Comparison of ENCODE assay signal across 8 cellular contexts in genomic region chr7:151028948-151029501, GRCh38. TPM values are rescaled to one million over a fixed set of nuclear protein-coding genes. Genes with fewer than 3 reads are reported as not detected.
DNase-seq lines count a peak whose midpoint lies in the region; ATAC-seq, FAIRE-seq and TF ChIP-seq lines count a peak whose summit lies in the region.

No MANE protein-coding gene starts in this region.

- H3K9me3 ChIP-seq in CD4-positive, alpha-beta memory T cell (ENCODE audit: control insufficient read depth in 1 of 2, low read length in 2 of 2) = no peaks in the 10 kb centered on the region
- H3K9me3 ChIP-seq in PC-3 (ENCODE audit: low read length) = no peaks in the 10 kb centered on the region
- no peaks in the 10 kb centered on the region for H3K9me3 ChIP-seq in endothelial cell of umbilical vein (replicated peaks; ENCODE audit: control insufficient read depth, insufficient read depth, low read length)
- no peaks in the 10 kb centered on the region for H3K9me3 ChIP-seq in neutrophil

- no peaks in the 10 kb centered on the region for H3F3A ChIP-seq in PC-3 (ENCODE audit: low read length, unreplicated experiment)

- H3K4me2 ChIP-seq in PC-3 (ENCODE audit: low read length) = peak overlapping the region; percentile 88
- H3K4me2 ChIP-seq in endothelial cell of umbilical vein (ENCODE audit: insufficient read depth, low read length) = peak overlapping the region; percentile 10

- H3K9me3 Mint-ChIP-seq in CD4-positive, alpha-beta memory T cell = no peaks in the 10 kb centered on the region

- peaks cover 16% of the 10 kb centered on the region for H3K36me3 ChIP-seq in CD4-positive, alpha-beta memory T cell (ENCODE audit: insufficient read depth, low read length)
- H3K36me3 ChIP-seq in PC-3 (ENCODE audit: low read depth, low read length) (no peaks in the 10 kb centered on the region), endothelial cell of umbilical vein (ENCODE audit: control insufficient read depth in 2 of 2, extremely low read depth in 1 of 2, insufficient read depth in 2 of 2, low read length in 2 of 2) (peaks cover 0 to 3% of the 10 kb centered on the region in 2 experiments), neutrophil (peaks cover 4% of the 10 kb centered on the region)

- H3K9me1 ChIP-seq in endothelial cell of umbilical vein (replicated peaks; ENCODE audit: control insufficient read depth, extremely low read depth, insufficient read depth, low read length) = no peaks in the 10 kb centered on the region

- H2AFZ ChIP-seq in PC-3 (ENCODE audit: low read length) (peak overlapping the region; percentile 72), endothelial cell of umbilical vein (ENCODE audit: low read depth, low read length) (peak overlapping the region; percentile 92)

- DNase-seq in CD4-positive, alpha-beta memory T cell = no peak
- no peak for DNase-seq in PC-3
- no peak for DNase-seq in endothelial cell of umbilical vein (ENCODE audit: low read depth, low spot score)
- no peak for DNase-seq in AG08396 (ENCODE audit: low spot score)
- DNase-seq in NCI-H524 treated with DMSO at 0.1 percent for 48 hours (lab: John Stamatoyannopoulos, UW) = no peak
- no peak for DNase-seq in NCI-H1092 (lab: John Stamatoyannopoulos, UW)
- no peak for DNase-seq in erythroblast (lab: John Stamatoyannopoulos, UW)

- H4K20me1 ChIP-seq in PC-3 (ENCODE audit: low read length) (no peaks in the 10 kb centered on the region), endothelial cell of umbilical vein (replicated peaks; ENCODE audit: control insufficient read depth, extremely low read depth, insufficient read depth, low read length) (no peaks in the 10 kb centered on the region)

- CTCF ChIA-PET in CD4-positive, alpha-beta memory T cell (lab: Charles Lee; ENCODE audit: partially characterized antibody) = interaction anchor here (0.7 to 4.4 kb wide), 15 partner anchors 9 to 152 kb away, joined by 3 to 44 read pairs (median 6); partner anchors contain the start of gene TMUB1
- CTCF ChIA-PET in PC-3 (lab: Charles Lee) = interaction anchor here (1.5 kb wide), 1 partner anchor 82 kb away, joined by 12 read pairs; no protein-coding TSS in a partner anchor
- CTCF ChIA-PET in endothelial cell of umbilical vein (lab: Charles Lee) = interaction anchor here (0.9 to 2.1 kb wide), 13 partner anchors 9 to 205 kb away, joined by 3 to 24 read pairs (median 6); no protein-coding TSS in a partner anchor

- H3K27ac ChIP-seq in CD4-positive, alpha-beta memory T cell (ENCODE audit: low read depth, low read length) = peak overlapping the region; percentile 88
- peak overlapping the region; percentile 81 for H3K27ac ChIP-seq in PC-3 (ENCODE audit: low read length)
- peak overlapping the region; percentile 57 for H3K27ac ChIP-seq in endothelial cell of umbilical vein (ENCODE audit: insufficient read depth, low read depth, low read length)
- H3K27ac ChIP-seq in neutrophil = peak overlapping the region; percentile 79

- H3K4me1 Mint-ChIP-seq in CD4-positive, alpha-beta memory T cell = peaks cover 13 to 28% (median 21%) of the 10 kb centered on the region in 4 donors

- peak overlapping the region; percentile 99 to 100 (median 99) for H3K27ac Mint-ChIP-seq in CD4-positive, alpha-beta memory T cell

- FAIRE-seq in endothelial cell of umbilical vein (lab: Jason Lieb, UNC) = peak; percentile 4

- H3K79me2 ChIP-seq in PC-3 (ENCODE audit: low read length) = peaks cover 24% of the 10 kb centered on the region
- H3K79me2 ChIP-seq in endothelial cell of umbilical vein (ENCODE audit: control insufficient read depth, insufficient read depth, low read length) = no peaks in the 10 kb centered on the region

- POLR2A ChIA-PET in CD4-positive, alpha-beta memory T cell (lab: Charles Lee; ENCODE audit: partially characterized antibody) = interaction anchor here (0.9 to 2.8 kb wide), 16 partner anchors 16 to 312 kb away, joined by 3 to 182 read pairs (median 5); partner anchors contain the start of genes ASIC3, CDK5, FASTK and NUB1
- POLR2A ChIA-PET in PC-3 (lab: Charles Lee; ENCODE audit: unreplicated experiment) (interaction anchor here (0.7 to 1.0 kb wide), 2 partner anchors 10 to 19 kb away, joined by 3 read pairs; no protein-coding TSS in a partner anchor), endothelial cell of umbilical vein (lab: Charles Lee) (interaction anchor here (1.0 kb wide), 1 partner anchor 9 kb away, joined by 5 read pairs; no protein-coding TSS in a partner anchor)

- H3K9me2 ChIP-seq in PC-3 (replicated peaks; ENCODE audit: low read length) = no peaks in the 10 kb centered on the region

- peaks cover 21% of the 10 kb centered on the region for H3K4me1 ChIP-seq in CD4-positive, alpha-beta memory T cell (ENCODE audit: insufficient read depth, low read length)
- H3K4me1 ChIP-seq in PC-3 (ENCODE audit: insufficient read depth, low read length) (peaks cover 40% of the 10 kb centered on the region), endothelial cell of umbilical vein (ENCODE audit: control insufficient read depth, extremely low read depth, insufficient read depth, low read length) (peaks cover 13% of the 10 kb centered on the region), neutrophil (ENCODE audit: control insufficient read depth in 1 of 2, insufficient read depth in 1 of 2, low read depth in 1 of 2, low read length in 1 of 2) (peaks cover 17 to 20% of the 10 kb centered on the region in 2 experiments)

- ATAC-seq in PC-3 = no peak

- no TSS peak for BruUV-seq in PC-3 (replicated peaks; lab: Mats Ljungman, UMichigan)
- no TSS peak for BruUV-seq in endothelial cell of umbilical vein (replicated peaks; lab: Mats Ljungman, UMichigan)

- H3K4me3 ChIP-seq in CD4-positive, alpha-beta memory T cell (ENCODE audit: low read length in 2 of 2) = peak overlapping the region; percentile 84 to 88
- peak overlapping the region; percentile 75 for H3K4me3 ChIP-seq in PC-3 (ENCODE audit: low read length)
- H3K4me3 ChIP-seq in endothelial cell of umbilical vein (replicated peaks in 1 of 3; ENCODE audit: insufficient read depth in 1 of 3, low read depth in 1 of 3, low read length in 3 of 3) = peak overlapping the region; percentile 66 to 88 (median 83)
- H3K4me3 ChIP-seq in neutrophil (ENCODE audit: low read depth in 1 of 2, low read length in 1 of 2) = peak overlapping the region; percentile 91 to 96

- H3K4me3 Mint-ChIP-seq in CD4-positive, alpha-beta memory T cell = peak overlapping the region; percentile 92 to 97 (median 95)

- intact Hi-C loops in CD4-positive, alpha-beta memory T cell (cut with micrococcal nuclease) = loop anchor here (1.0 kb wide), 6 partner anchors 11 to 624 kb away; partner anchors contain the start of gene TMUB1
- intact Hi-C loops in PC-3 (cut with micrococcal nuclease) = loop anchor here (1.0 kb wide), 3 partner anchors 29 to 82 kb away; partner anchors contain the start of gene FASTK
- intact Hi-C loops in endothelial cell of umbilical vein (cut with micrococcal nuclease) = loop anchor here (1.0 kb wide), 7 partner anchors 10 to 143 kb away; partner anchors contain the start of gene FASTK

- peaks cover 6 to 18% of the 10 kb centered on the region in 2 donors for H3K36me3 Mint-ChIP-seq in CD4-positive, alpha-beta memory T cell

- TF ChIP-seq CTCF in PC-3 (conservative IDR thresholded peaks at IDR 0.05; ENCODE audit: low read depth, low read length) (no peak), endothelial cell of umbilical vein (IDR thresholded peaks at IDR 0.05; ENCODE audit: extremely low read depth in 1 of 2, insufficient read depth in 1 of 2, low read depth in 1 of 2, low read length in 2 of 2) (no peak), neutrophil (IDR thresholded peaks at IDR 0.05) (no peak)

- no peaks in the 10 kb centered on the region for H3K27me3 ChIP-seq in CD4-positive, alpha-beta memory T cell (ENCODE audit: insufficient read depth, low read length)
- H3K27me3 ChIP-seq in PC-3 (ENCODE audit: low read length) = no peaks in the 10 kb centered on the region
- no peaks in the 10 kb centered on the region for H3K27me3 ChIP-seq in endothelial cell of umbilical vein (ENCODE audit: control insufficient read depth in 2 of 2, insufficient read depth in 2 of 2, low read length in 2 of 2)
- H3K27me3 ChIP-seq in neutrophil = peaks cover 19% of the 10 kb centered on the region

- H3K27me3 Mint-ChIP-seq in CD4-positive, alpha-beta memory T cell = no peaks in the 10 kb centered on the region

- H3K9ac ChIP-seq in PC-3 (ENCODE audit: low read length) (peak overlapping the region; percentile 86), endothelial cell of umbilical vein (replicated peaks; ENCODE audit: extremely low read depth, insufficient read depth, low read length) (peak overlapping the region; percentile 67)

- TF ChIP-seq POLR2A in endothelial cell of umbilical vein (IDR thresholded peaks at IDR 0.05; ENCODE audit: low read depth, low read length) (no peak), erythroblast (IDR thresholded peaks at IDR 0.05; ENCODE audit: low read length) (no peak)

- dilution Hi-C loops in endothelial cell of umbilical vein (cut with MboI; ENCODE audit: extremely low pct_ligation_motif_present, low sequenced_read_pairs) = no loop called here

RNA-seq across cellular contexts. Expression of gene ABCB8, which starts 0.8 kb away (rescaled TPM):
- 10 to 100 TPM; 71.2 to 75.8 TPM for total RNA-seq in CD4-positive, alpha-beta memory T cell
- 10 to 100 TPM; 17.8 to 22.8 TPM for polyA plus RNA-seq in CD4-positive, alpha-beta memory T cell
- 58.4 and 95.7 TPM in 2 replicates for total RNA-seq in PC-3 (2014; rRNA removed)
- total RNA-seq in endothelial cell of umbilical vein = 46.3 and 48.5 TPM in 2 replicates
- polyA plus RNA-seq in endothelial cell of umbilical vein = 38.0 and 43.2 TPM in 2 replicates
- 17.0 and 24.0 TPM in 2 replicates for polyA plus RNA-seq in endothelial cell of umbilical vein (2011; cell fraction: cytosol; rRNA removed)
- polyA plus RNA-seq in endothelial cell of umbilical vein (2011; cell fraction: nucleus; rRNA removed) = 72.9 and 73.6 TPM in 2 replicates
- polyA plus RNA-seq in endothelial cell of umbilical vein (2012) = 25.7 and 27.7 TPM in 2 replicates
- 31.4 and 40.4 TPM in 2 replicates for polyA minus RNA-seq in endothelial cell of umbilical vein
- polyA minus RNA-seq in endothelial cell of umbilical vein (2011; cell fraction: cytosol; rRNA and poly(A)+ RNA removed) = 24.2 TPM
- 27.7 and 42.7 TPM in 2 replicates for polyA minus RNA-seq in endothelial cell of umbilical vein (2011; cell fraction: nucleus; rRNA and poly(A)+ RNA removed)

RNA-seq across cellular contexts. Expression of gene ATG9B, which starts 4.7 kb away (rescaled TPM):
- 10 to 100 TPM; 29.3 to 29.9 TPM for total RNA-seq in CD4-positive, alpha-beta memory T cell
- polyA plus RNA-seq in CD4-positive, alpha-beta memory T cell = 10 to 100 TPM; 16.9 to 36.6 TPM
- total RNA-seq in PC-3 (2014; rRNA removed) (1.2 and 1.3 TPM in 2 replicates), endothelial cell of umbilical vein (not detected in 2 replicates)
- polyA plus RNA-seq in endothelial cell of umbilical vein = 0.02 and 0.04 TPM in 2 replicates
- polyA plus RNA-seq in endothelial cell of umbilical vein (2011; cell fraction: cytosol; rRNA removed) = 0.03 and 0.10 TPM in 2 replicates
- polyA plus RNA-seq in endothelial cell of umbilical vein (2011; cell fraction: nucleus; rRNA removed) = 0.83 and 0.92 TPM in 2 replicates
- 2.6 and 4.2 TPM in 2 replicates for polyA plus RNA-seq in endothelial cell of umbilical vein (2012)
- polyA minus RNA-seq in endothelial cell of umbilical vein = 0.04 TPM in 1 of 2 replicates, not detected in the other
- not detected for polyA minus RNA-seq in endothelial cell of umbilical vein (2011; cell fraction: cytosol; rRNA and poly(A)+ RNA removed)
- not detected in 2 replicates for polyA minus RNA-seq in endothelial cell of umbilical vein (2011; cell fraction: nucleus; rRNA and poly(A)+ RNA removed)

RNA-seq across cellular contexts. Expression of gene ASIC3, which starts 19.3 kb away (rescaled TPM):
- 10 to 100 TPM; 10.6 to 11.6 TPM for total RNA-seq in CD4-positive, alpha-beta memory T cell
- not detected for polyA plus RNA-seq in CD4-positive, alpha-beta memory T cell
- 1.7 and 2.6 TPM in 2 replicates for total RNA-seq in PC-3 (2014; rRNA removed)
- 0.69 and 1.4 TPM in 2 replicates for total RNA-seq in endothelial cell of umbilical vein
- 0.70 and 1.1 TPM in 2 replicates for polyA plus RNA-seq in endothelial cell of umbilical vein
- polyA plus RNA-seq in endothelial cell of umbilical vein (2011; cell fraction: cytosol; rRNA removed) = 0.14 and 0.16 TPM in 2 replicates
- 3.4 and 5.3 TPM in 2 replicates for polyA plus RNA-seq in endothelial cell of umbilical vein (2011; cell fraction: nucleus; rRNA removed)
- 1.0 and 1.6 TPM in 2 replicates for polyA plus RNA-seq in endothelial cell of umbilical vein (2012)
- polyA minus RNA-seq in endothelial cell of umbilical vein = 0.34 and 0.38 TPM in 2 replicates
- polyA minus RNA-seq in endothelial cell of umbilical vein (2011; cell fraction: cytosol; rRNA and poly(A)+ RNA removed) = 1.7 TPM
- polyA minus RNA-seq in endothelial cell of umbilical vein (2011; cell fraction: nucleus; rRNA and poly(A)+ RNA removed) = 1.1 and 1.5 TPM in 2 replicates

RNA-seq across cellular contexts. Expression of gene CDK5, which starts 28.7 kb away (rescaled TPM):
- total RNA-seq in CD4-positive, alpha-beta memory T cell = 1 to 10 TPM; 6.3 to 7.5 TPM
- 10 to 100 TPM; 10.8 to 15.2 TPM for polyA plus RNA-seq in CD4-positive, alpha-beta memory T cell
- 30.6 and 40.1 TPM in 2 replicates for total RNA-seq in PC-3 (2014; rRNA removed)
- total RNA-seq in endothelial cell of umbilical vein = 16.5 and 17.7 TPM in 2 replicates
- 38.2 and 38.3 TPM in 2 replicates for polyA plus RNA-seq in endothelial cell of umbilical vein
- polyA plus RNA-seq in endothelial cell of umbilical vein (2011; cell fraction: cytosol; rRNA removed) = 29.4 and 30.9 TPM in 2 replicates
- polyA plus RNA-seq in endothelial cell of umbilical vein (2011; cell fraction: nucleus; rRNA removed) = 14.6 and 17.3 TPM in 2 replicates
- polyA plus RNA-seq in endothelial cell of umbilical vein (2012) = 18.6 and 21.8 TPM in 2 replicates
- 20.5 and 26.6 TPM in 2 replicates for polyA minus RNA-seq in endothelial cell of umbilical vein
- 22.8 TPM for polyA minus RNA-seq in endothelial cell of umbilical vein (2011; cell fraction: cytosol; rRNA and poly(A)+ RNA removed)
- 4.3 and 5.0 TPM in 2 replicates for polyA minus RNA-seq in endothelial cell of umbilical vein (2011; cell fraction: nucleus; rRNA and poly(A)+ RNA removed)

RNA-seq across cellular contexts. Expression of gene SLC4A2, which starts 30.4 kb away (rescaled TPM):
- total RNA-seq in CD4-positive, alpha-beta memory T cell = 10 to 100 TPM; 82.7 to 84.7 TPM
- 10 to 100 TPM; 12.8 to 24.3 TPM for polyA plus RNA-seq in CD4-positive, alpha-beta memory T cell
- 267 and 284 TPM in 2 replicates for total RNA-seq in PC-3 (2014; rRNA removed)
- total RNA-seq in endothelial cell of umbilical vein = 172 and 187 TPM in 2 replicates
- 108 and 120 TPM in 2 replicates for polyA plus RNA-seq in endothelial cell of umbilical vein
- 61.7 and 85.5 TPM in 2 replicates for polyA plus RNA-seq in endothelial cell of umbilical vein (2011; cell fraction: cytosol; rRNA removed)
- 212 and 275 TPM in 2 replicates for polyA plus RNA-seq in endothelial cell of umbilical vein (2011; cell fraction: nucleus; rRNA removed)
- polyA plus RNA-seq in endothelial cell of umbilical vein (2012) = 88.3 and 96.7 TPM in 2 replicates
- 80.3 and 101 TPM in 2 replicates for polyA minus RNA-seq in endothelial cell of umbilical vein
- polyA minus RNA-seq in endothelial cell of umbilical vein (2011; cell fraction: cytosol; rRNA and poly(A)+ RNA removed) = 86.0 TPM
- polyA minus RNA-seq in endothelial cell of umbilical vein (2011; cell fraction: nucleus; rRNA and poly(A)+ RNA removed) = 66.8 and 91.7 TPM in 2 replicates

Comparison
In these comparisons a context has a peak if more than half of its experiments do, and no peak if none do; other contexts are left out.
1. RNA of gene ATG9B, which starts 4.7 kb away (total RNA-seq): 29.3 to 29.9 TPM in CD4-positive, alpha-beta memory T cell; 1.2 to 1.3 TPM in PC-3 and not detected in endothelial cell of umbilical vein; every median in the first group is over 10 times any median in the second.
2. Peak in every context shown above with its lines, with median percentiles within 50 percentile points of each other: H3K27ac ChIP-seq and H3K4me3 ChIP-seq.